ENCODE assay signal across 28 cellular contexts in genomic region chr17:76973040-76973439, GRCh38.
"Had no signal": no experiment of that assay in that cellular context is flagged by ENCODE, and none has a peak within 500 bp of the region (broad histone marks: within the 10 kb centered on the region; RNA-seq: fewer than 3 reads in every experiment).

No MANE protein-coding gene starts in this region.

- H3K4me3 ChIP-seq: adrenal gland, body of pancreas, colonic mucosa, esophagus squamous epithelium, gastroesophageal sphincter, heart right ventricle, hepatocyte had no signal

- H3K79me2 ChIP-seq: hepatocyte had no signal

- H3K36me3 ChIP-seq: adrenal gland, colonic mucosa, esophagus squamous epithelium, gastroesophageal sphincter, heart right ventricle, WERI-Rb-1 had no signal

- H2AFZ ChIP-seq: hepatocyte had no signal

- H3K27ac ChIP-seq: adrenal gland, body of pancreas, colonic mucosa, epithelial cell of prostate, esophagus squamous epithelium, gastroesophageal sphincter, heart right ventricle, hepatocyte, WERI-Rb-1 had no signal

- H3K4me2 ChIP-seq: hepatocyte had no signal

- DNase-seq: activated B cell treated with CpG ODN at 0.5 μM for 24 hours; activated CD4-positive, alpha-beta T cell treated with anti-CD3 and anti-CD28 coated beads for 48 hours; activated CD4-positive, alpha-beta T cell treated with anti-CD3 and anti-CD28 coated beads, Interleukin-2, amount 50 U/mL, for 1 hour; activated CD4-positive, alpha-beta T cell treated with anti-CD3 and anti-CD28 coated beads, Interleukin-2, amount 50 U/mL, for 48 hours; activated CD8-positive, alpha-beta memory T cell treated with anti-CD3 and anti-CD28 coated beads for 24 hours; activated CD8-positive, alpha-beta T cell treated with anti-CD3 and anti-CD28 coated beads for 36 hours; activated effector memory CD4-positive, alpha-beta T cell treated with anti-CD3 and anti-CD28 coated beads, Interleukin-2, amount 50 U/mL, for 16 hours; activated naive CD4-positive, alpha-beta T cell treated with anti-CD3 and anti-CD28 coated beads for 36 hours; activated naive CD8-positive, alpha-beta T cell treated with anti-CD3 and anti-CD28 coated beads for 36 hours; activated naive CD8-positive, alpha-beta T cell treated with anti-CD3 and anti-CD28 coated beads, Interleukin-2, amount 50 U/mL, for 24 hours; activated T-cell treated with anti-CD3 and anti-CD28 coated beads, Interleukin-2, amount 50 U/mL, for 4 hours; adrenal gland; amygdala; aorta; body of pancreas; central memory CD4-positive, alpha-beta T cell; cerebellar nuclear complex; colonic mucosa; effector CD8-positive, alpha-beta T cell; esophagus squamous epithelium; foreskin melanocyte; heart right ventricle; T1000; WERI-Rb-1 had no signal

- H3K9me3 ChIP-seq: adrenal gland, body of pancreas, colonic mucosa, esophagus squamous epithelium, gastroesophageal sphincter had no signal

- ATAC-seq: activated CD4-positive, CD25-positive, alpha-beta regulatory T cell treated with anti-CD3 and anti-CD28 coated beads, Interleukin-2, amount 50 U/mL, for 24 hours; activated CD8-positive, alpha-beta T cell treated with anti-CD3 and anti-CD28 coated beads for 36 hours; activated naive CD8-positive, alpha-beta T cell treated with anti-CD3 and anti-CD28 coated beads, Interleukin-2, amount 50 U/mL, for 24 hours; activated T-cell treated with anti-CD3 and anti-CD28 coated beads, Interleukin-2, amount 50 U/mL, for 4 hours; body of pancreas; gastroesophageal sphincter; heart right ventricle had no signal
